Comparison of ENCODE assay signal across 23 cellular contexts in the genomic region with DNA sequence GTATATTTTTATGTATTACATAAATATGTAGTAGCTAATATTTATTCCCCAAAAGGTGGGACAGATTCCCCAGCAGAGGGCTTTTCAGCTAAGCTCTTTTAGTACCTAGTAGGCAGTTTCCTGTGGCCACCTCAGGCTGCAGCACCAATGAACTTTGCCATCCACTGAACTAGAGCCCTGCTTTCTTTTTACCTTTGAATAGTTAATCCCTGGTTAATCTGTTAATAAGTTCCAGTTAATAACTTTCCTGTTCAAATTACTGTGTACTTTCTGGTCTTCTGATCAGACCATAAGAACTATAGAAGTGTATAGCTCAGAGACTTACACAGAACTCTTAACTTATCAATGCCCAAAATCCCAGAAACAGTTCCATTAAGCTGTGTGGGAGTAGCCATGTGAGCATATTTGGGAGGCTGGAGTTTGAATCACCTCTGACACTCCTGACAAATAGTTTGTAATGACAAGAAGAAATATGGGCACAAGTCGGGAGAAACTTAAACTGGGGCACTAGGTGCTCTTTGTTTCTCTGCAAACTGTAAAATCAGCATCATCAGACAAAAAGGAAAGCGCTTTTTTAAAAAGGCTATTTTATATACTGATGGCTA.
"Had no signal": no experiment of that assay in that cellular context is flagged by ENCODE, and none has a peak within 500 bp of the region (broad histone marks: within the 10 kb centered on the region; RNA-seq: fewer than 3 reads in every experiment).

No MANE protein-coding gene starts in this region.

- H3K9me3 ChIP-seq: ovary, testis had no signal

- H3K4me3 Mint-ChIP-seq: activated naive CD8-positive, alpha-beta T cell; brain; effector memory CD8-positive, alpha-beta T cell; memory B cell; naive thymus-derived CD4-positive, alpha-beta T cell; stimulated activated effector memory CD8-positive, alpha-beta T cell treated with anti-CD3 and anti-CD28 coated beads, Interleukin-12 subunit alpha, Interleukin-12 subunit beta, amount 100 ng/mL, for 72 hours; type B pancreatic cell had no signal

- ATAC-seq: effector memory CD8-positive, alpha-beta T cell; foreskin keratinocyte; left ventricle myocardium superior; naive thymus-derived CD4-positive, alpha-beta T cell; sciatic nerve; stimulated activated effector memory CD8-positive, alpha-beta T cell treated with anti-CD3 and anti-CD28 coated beads, Interleukin-12 subunit alpha, Interleukin-12 subunit beta, amount 100 ng/mL, for 72 hours had no signal

- H3K4me1 ChIP-seq: foreskin keratinocyte, testis had no signal

- H3K27me3 ChIP-seq: foreskin keratinocyte, ovary, testis had no signal

- H3K27me3 Mint-ChIP-seq: activated naive CD8-positive, alpha-beta T cell; brain; effector memory CD8-positive, alpha-beta T cell; memory B cell; naive thymus-derived CD4-positive, alpha-beta T cell; type B pancreatic cell had no signal

- H3K9me3 Mint-ChIP-seq: effector memory CD8-positive, alpha-beta T cell; memory B cell; stimulated activated effector memory CD8-positive, alpha-beta T cell treated with anti-CD3 and anti-CD28 coated beads, Interleukin-12 subunit alpha, Interleukin-12 subunit beta, amount 100 ng/mL, for 72 hours; type B pancreatic cell had no signal

- H3K36me3 ChIP-seq: ovary had no signal

- H3K27ac ChIP-seq: foreskin keratinocyte, ovary, testis had no signal

- DNase-seq: activated CD4-positive, CD25-positive, alpha-beta regulatory T cell treated with anti-CD3 and anti-CD28 coated beads, Interleukin-2, amount 50 U/mL, for 72 hours; activated CD8-positive, alpha-beta memory T cell treated with anti-CD3 and anti-CD28 coated beads for 24 hours; activated CD8-positive, alpha-beta memory T cell treated with anti-CD3 and anti-CD28 coated beads, Interleukin-2, amount 50 U/mL, for 48 hours; activated gamma-delta T cell; activated T-cell treated with anti-CD3 and anti-CD28 coated beads, Interleukin-2, amount 50 U/mL, for 48 hours; amygdala; caudate nucleus; effector memory CD8-positive, alpha-beta T cell; foreskin keratinocyte; glutamatergic neuron; hypothalamus; islet precursor cell; left ventricle myocardium superior; naive thymus-derived CD4-positive, alpha-beta T cell; ovary; stimulated activated CD4-positive, alpha-beta T cell treated with anti-CD3 and anti-CD28 coated beads, Interleukin-4, amount 100 ng/mL, for 24 hours; testis had no signal

- H3K27ac Mint-ChIP-seq: activated naive CD8-positive, alpha-beta T cell; brain; memory B cell; stimulated activated effector memory CD8-positive, alpha-beta T cell treated with anti-CD3 and anti-CD28 coated beads, Interleukin-12 subunit alpha, Interleukin-12 subunit beta, amount 100 ng/mL, for 72 hours; type B pancreatic cell had no signal

- H3K4me3 ChIP-seq: ovary, testis had no signal
